Comparison of ENCODE assay signal across 30 cellular contexts in the genomic region with DNA sequence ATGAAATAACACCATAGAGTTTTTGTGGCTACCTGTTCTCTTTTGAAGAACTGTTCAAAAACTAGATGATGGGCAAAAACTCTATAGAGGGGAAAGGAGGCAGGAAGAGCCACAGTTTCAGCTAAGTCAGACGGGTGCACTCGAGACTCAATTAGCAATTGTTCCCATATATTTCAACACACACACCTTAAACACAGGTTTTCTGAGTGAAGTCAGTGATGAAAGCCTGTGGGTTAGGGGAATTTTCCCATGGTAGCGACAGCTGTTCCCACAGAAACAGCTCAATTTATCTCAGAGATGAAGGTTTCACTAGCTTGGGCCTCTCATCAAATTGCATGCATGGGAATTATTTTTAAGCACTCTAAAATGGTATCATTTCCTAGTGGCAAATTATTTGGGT.
"Had no signal": no experiment of that assay in that cellular context is flagged by ENCODE, and none has a peak within 500 bp of the region (broad histone marks: within the 10 kb centered on the region; RNA-seq: fewer than 3 reads in every experiment).

No MANE protein-coding gene starts in this region.

- FAIRE-seq: kidney, small intestine had no signal

- DNase-seq: colonic mucosa; effector CD8-positive, alpha-beta T cell; endodermal cell; foreskin fibroblast; heart left ventricle; kidney; mesenchymal stem cell; naive thymus-derived CD4-positive, alpha-beta T cell; nucleus accumbens; ovary; psoas muscle; right cardiac atrium; small intestine; stimulated activated CD4-positive, alpha-beta T cell treated with anti-CD3 and anti-CD28 coated beads, Interleukin-15, amount 100 ng/mL, for 24 hours; stimulated activated CD4-positive, alpha-beta T cell treated with anti-CD3 and anti-CD28 coated beads, Interleukin-2, amount 100 ng/mL, for 48 hours; stimulated activated CD8-positive, alpha-beta memory T cell treated with anti-CD3 and anti-CD28 coated beads, Interleukin-4, amount 100 ng/mL, for 48 hours; stimulated activated naive CD4-positive, alpha-beta T cell; stimulated activated naive CD8-positive, alpha-beta T cell treated with anti-CD3 and anti-CD28 coated beads, Interleukin-15, amount 100 ng/mL, for 72 hours; thyroid gland; trophoblast cell had no signal

- H3K9me3 Mint-ChIP-seq: dendritic cell treated with granulocyte-macrophage colony-stimulating factor and Interleukin-4, amounts not matched to agents 40 ng/mL and 50 ng/mL, for 4 days; endodermal cell; naive thymus-derived CD4-positive, alpha-beta T cell; stimulated activated naive CD8-positive, alpha-beta T cell treated with anti-CD3 and anti-CD28 coated beads, Interleukin-15, amount 100 ng/mL, for 72 hours had no signal

- H3K4me3 ChIP-seq: colonic mucosa, gastroesophageal sphincter, heart left ventricle, hepatocyte, lung, ovary, psoas muscle, thyroid gland, vagina had no signal

- H3K79me2 ChIP-seq: hepatocyte had no signal

- ATAC-seq: esophagus mucosa; gastroesophageal sphincter; heart left ventricle; left lobe of liver; naive thymus-derived CD4-positive, alpha-beta T cell; psoas muscle; right cardiac atrium; stimulated activated naive CD8-positive, alpha-beta T cell treated with anti-CD3 and anti-CD28 coated beads, Interleukin-15, amount 100 ng/mL, for 72 hours had no signal

- H3K27ac Mint-ChIP-seq: dendritic cell treated with granulocyte-macrophage colony-stimulating factor and Interleukin-4, amounts not matched to agents 40 ng/mL and 50 ng/mL, for 4 days; endodermal cell; mesothelial cell of epicardium; naive thymus-derived CD4-positive, alpha-beta T cell; nephron had no signal

- H3K27ac ChIP-seq: colonic mucosa, epithelial cell of prostate, gastroesophageal sphincter, heart left ventricle, hepatocyte, ovary, psoas muscle, thyroid gland, vagina had no signal

- H3K4me3 Mint-ChIP-seq: dendritic cell treated with granulocyte-macrophage colony-stimulating factor and Interleukin-4, amounts not matched to agents 40 ng/mL and 50 ng/mL, for 4 days; endodermal cell; mesothelial cell of epicardium; naive thymus-derived CD4-positive, alpha-beta T cell; nephron; stimulated activated naive CD8-positive, alpha-beta T cell treated with anti-CD3 and anti-CD28 coated beads, Interleukin-15, amount 100 ng/mL, for 72 hours had no signal

- H2AFZ ChIP-seq: hepatocyte had no signal

- H3K36me3 Mint-ChIP-seq: mesothelial cell of epicardium had no signal

- H3K27me3 Mint-ChIP-seq: dendritic cell treated with granulocyte-macrophage colony-stimulating factor and Interleukin-4, amounts not matched to agents 40 ng/mL and 50 ng/mL, for 4 days; stimulated activated naive CD8-positive, alpha-beta T cell treated with anti-CD3 and anti-CD28 coated beads, Interleukin-15, amount 100 ng/mL, for 72 hours had no signal

- H3K4me2 ChIP-seq: hepatocyte had no signal

- H3K9me3 ChIP-seq: colonic mucosa, ovary, psoas muscle, thyroid gland, vagina had no signal

- H3K36me3 ChIP-seq: colonic mucosa, gastroesophageal sphincter, heart left ventricle, ovary, thyroid gland, vagina had no signal

- H3K4me1 Mint-ChIP-seq: mesothelial cell of epicardium; nephron; stimulated activated naive CD8-positive, alpha-beta T cell treated with anti-CD3 and anti-CD28 coated beads, Interleukin-15, amount 100 ng/mL, for 72 hours had no signal

- H3K27me3 ChIP-seq: colonic mucosa, gastroesophageal sphincter, heart left ventricle, hepatocyte, ovary, thyroid gland, vagina had no signal

- H3K4me1 ChIP-seq: colonic mucosa, gastroesophageal sphincter, heart left ventricle, psoas muscle, thyroid gland, vagina had no signal
